In the genomic region with DNA sequence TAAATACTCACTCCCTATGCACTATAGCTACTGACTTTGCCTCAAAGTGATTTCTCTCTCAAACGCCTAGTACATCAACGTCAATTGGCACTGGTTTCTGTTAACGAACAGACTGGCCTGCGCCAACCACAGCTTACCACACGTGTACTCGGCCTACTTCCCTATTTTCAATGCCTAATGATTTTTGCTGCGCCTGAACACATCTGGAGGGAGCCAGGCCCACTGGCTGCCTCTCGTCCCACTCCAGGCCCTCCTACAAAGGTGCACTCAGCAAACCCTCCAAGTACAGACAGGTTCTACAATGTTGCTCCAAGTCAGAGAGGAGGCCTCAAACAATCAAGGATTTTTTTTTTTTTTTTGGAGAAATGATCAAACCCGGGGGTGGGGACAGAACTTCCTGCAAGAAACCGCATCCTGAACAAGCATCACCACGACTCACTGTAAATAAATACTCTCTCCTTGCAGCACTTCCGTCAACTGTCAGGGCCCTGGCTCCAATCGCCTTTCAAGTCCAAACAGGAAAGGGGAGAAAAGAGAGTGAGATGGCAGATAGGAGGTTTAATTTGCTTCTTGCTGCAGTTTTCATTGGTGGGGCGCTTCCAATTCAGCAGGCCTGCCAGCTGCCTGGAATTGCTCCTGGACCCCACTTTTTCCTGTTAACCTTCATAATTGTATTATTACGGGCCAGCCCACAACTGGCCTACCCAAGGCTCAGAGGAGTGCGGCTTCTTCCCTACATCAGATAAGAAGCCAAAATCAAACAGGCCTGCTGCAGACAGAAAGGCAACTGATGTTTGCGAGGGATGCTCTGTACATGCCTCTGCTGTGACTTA, we compare ENCODE assay signal across 8 cellular contexts.
DNase-seq lines count a peak whose midpoint lies in the region; ATAC-seq and TF ChIP-seq lines count a peak whose summit lies in the region.

No MANE protein-coding gene starts in this region.

- no peaks in the 10 kb centered on the region for H3K36me3 ChIP-seq in effector memory CD4-positive, alpha-beta T cell (ENCODE audit: control insufficient read depth, insufficient read depth, low read length)

- no peak overlapping the region for H3K4me3 Mint-ChIP-seq in osteocyte (ENCODE audit: unreplicated experiment)

- no peaks in the 10 kb centered on the region for H3K9me3 ChIP-seq in effector memory CD4-positive, alpha-beta T cell (ENCODE audit: control insufficient read depth, low read length)

- ATAC-seq in GM21515 (IDR thresholded peaks at IDR 0.05; ENCODE audit: unreplicated experiment), result peak; percentile 97
- peak; percentile 57 to 58 for ATAC-seq in activated CD4-positive, CD25-positive, alpha-beta regulatory T cell treated with anti-CD3 and anti-CD28 coated beads, Interleukin-2, amount 50 U/mL, for 24 hours

- peak overlapping the region; percentile 78 for H3K27ac ChIP-seq in effector memory CD4-positive, alpha-beta T cell (ENCODE audit: insufficient read depth, low read length, poor library complexity, severe bottlenecking)

- H3K4me3 ChIP-seq in effector memory CD4-positive, alpha-beta T cell (ENCODE audit: insufficient read depth, low read depth, low read length, poor library complexity, severe bottlenecking), result peak overlapping the region; percentile 1

- no peaks in the 10 kb centered on the region for H3K9me3 Mint-ChIP-seq in osteocyte (ENCODE audit: unreplicated experiment)

- DNase-seq in Daoy (ENCODE audit: low read depth) (peak; percentile 83), HS-5 (ENCODE audit: low read depth) (peak; percentile 35), osteocyte (ENCODE audit: extremely low spot score, unreplicated experiment) (no peak), NCI-H2196 treated with DMSO at 0.1 percent for 48 hours (lab: John Stamatoyannopoulos, UW; ENCODE audit: unreplicated experiment) (no peak), HT-29 (ENCODE audit: low spot score) (no peak)
- DNase-seq in effector memory CD4-positive, alpha-beta T cell, result peak; percentile 52 to 71 (median 70)

- H3K36me3 Mint-ChIP-seq in osteocyte (ENCODE audit: unreplicated experiment), result peaks cover 7% of the 10 kb centered on the region

- H3K4me1 Mint-ChIP-seq in osteocyte (ENCODE audit: unreplicated experiment), result peaks cover 58% of the 10 kb centered on the region

- H3K4me1 ChIP-seq in effector memory CD4-positive, alpha-beta T cell (ENCODE audit: control insufficient read depth, insufficient read depth, low read length, poor library complexity, severe bottlenecking), result peaks cover 91% of the 10 kb centered on the region

- no peaks in the 10 kb centered on the region for H3K27me3 Mint-ChIP-seq in osteocyte (ENCODE audit: unreplicated experiment)

- TF ChIP-seq CTCF in osteocyte (IDR thresholded peaks at IDR 0.05), result no peak

- H3K27ac Mint-ChIP-seq in osteocyte (ENCODE audit: unreplicated experiment), result peak overlapping the region; percentile 40

- H3K27me3 ChIP-seq in effector memory CD4-positive, alpha-beta T cell (replicated peaks; ENCODE audit: control insufficient read depth, insufficient read depth, low read length, poor library complexity, severe bottlenecking), result no peaks in the 10 kb centered on the region

Comparison
In these comparisons a context has a peak if more than half of its experiments do, and no peak if none do; other contexts are left out.
1. DNase-seq: peak in Daoy (single experiment), HS-5 (single experiment) and effector memory CD4-positive, alpha-beta T cell (3 of 3); none in osteocyte (single experiment), NCI-H2196 treated with DMSO at 0.1 percent for 48 hours (single experiment) and HT-29 (single experiment).